Comparison of ENCODE assay signal across 23 cellular contexts in genomic region chr14:80772504-80772903, GRCh38.
"Had no signal": no experiment of that assay in that cellular context is flagged by ENCODE, and none has a peak within 500 bp of the region (broad histone marks: within the 10 kb centered on the region; RNA-seq: fewer than 3 reads in every experiment).

No MANE protein-coding gene starts in this region.

- H3K4me1 ChIP-seq: colonic mucosa, gastrocnemius medialis, heart right ventricle, left lung, lower lobe of right lung had no signal

- H3K9me3 ChIP-seq: colonic mucosa, esophagus squamous epithelium, gastrocnemius medialis, left lung, lower lobe of right lung, mucosa of descending colon had no signal

- H3K4me3 ChIP-seq: colonic mucosa, esophagus squamous epithelium, gastrocnemius medialis, heart right ventricle, left lung, lower lobe of right lung, mucosa of descending colon had no signal

- ATAC-seq: effector memory CD8-positive, alpha-beta T cell; esophagus mucosa; gastrocnemius medialis; heart right ventricle; left cardiac atrium; left lung; left ventricle myocardium superior; lower lobe of right lung; mucosa of descending colon had no signal

- DNase-seq: colonic mucosa; cortex of kidney; effector CD8-positive, alpha-beta T cell; effector memory CD8-positive, alpha-beta T cell; endodermal cell; erythroblast; esophagus squamous epithelium; foreskin fibroblast; foreskin melanocyte; gastrocnemius medialis; glutamatergic neuron; head of caudate nucleus; heart right ventricle; hippocampal formation; left cardiac atrium; left lung; left ventricle myocardium superior; lower lobe of right lung; mesenchymal stem cell; mucosa of descending colon; naive B cell had no signal

- H3K27me3 ChIP-seq: colonic mucosa, esophagus squamous epithelium, gastrocnemius medialis, heart right ventricle, left lung had no signal

- H3K36me3 ChIP-seq: colonic mucosa, esophagus squamous epithelium, gastrocnemius medialis, heart right ventricle, left lung, lower lobe of right lung had no signal

- H3K27ac ChIP-seq: colonic mucosa, epithelial cell of prostate, esophagus squamous epithelium, gastrocnemius medialis, heart right ventricle, left lung, lower lobe of right lung had no signal
